ENCODE assay signal across 18 cellular contexts in the genomic region with DNA sequence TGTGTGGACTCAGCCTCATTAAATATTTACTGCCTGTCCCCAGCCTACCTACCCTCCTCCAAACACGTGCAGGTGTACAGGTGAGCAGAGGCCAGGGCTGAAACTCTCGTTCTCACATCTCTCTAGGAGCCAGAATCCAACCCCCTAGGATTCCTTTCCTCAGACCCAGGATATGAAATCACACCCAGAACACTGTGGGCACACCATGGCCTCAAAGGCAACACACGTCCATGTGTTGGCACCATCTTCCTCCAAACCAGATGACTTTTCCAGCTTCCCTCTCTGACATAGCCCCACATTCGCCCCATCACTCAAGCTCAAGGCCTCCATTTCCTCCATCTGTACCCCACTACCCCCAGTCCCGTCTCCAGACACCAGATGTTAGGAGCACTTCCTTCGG. TPM values are rescaled to one million over a fixed set of nuclear protein-coding genes. Genes with fewer than 3 reads are reported as not detected.
DNase-seq lines count a peak whose midpoint lies in the region; ATAC-seq and TF ChIP-seq lines count a peak whose summit lies in the region.
"Had no signal": no experiment of that assay in that cellular context is flagged by ENCODE, and none has a peak within 500 bp of the region (broad histone marks: within the 10 kb centered on the region; RNA-seq: fewer than 3 reads in every experiment).

No MANE protein-coding gene starts in this region.

- H3K4me1 ChIP-seq in spleen = peaks cover 0 to 28% (median 3%) of the 10 kb centered on the region in 6 donors

- H3K27ac ChIP-seq in coronary artery = no peak overlapping the region
- no peak overlapping the region for H3K27ac ChIP-seq in spleen
- H3K27ac ChIP-seq: C4-2B, KMS-11 had no signal

- no peaks in the 10 kb centered on the region for H3K9me3 ChIP-seq in spleen

- H3K36me3 ChIP-seq in spleen = no peaks in the 10 kb centered on the region

- H3K9me3 Mint-ChIP-seq in neural crest cell = peaks cover 4% of the 10 kb centered on the region
- H3K9me3 Mint-ChIP-seq: H9 had no signal

- H3K4me3 ChIP-seq in coronary artery = no peak overlapping the region
- H3K4me3 ChIP-seq in spleen = no peak overlapping the region

- H3K27me3 ChIP-seq in spleen (replicated peaks in 1 of 7) = no peaks in the 10 kb centered on the region

- no peak for TF ChIP-seq CTCF in coronary artery (IDR thresholded peaks at IDR 0.05)
- TF ChIP-seq CTCF in neural crest cell (conservative IDR thresholded peaks at IDR 0.05) = no peak
- no peak for TF ChIP-seq CTCF in spleen (IDR thresholded peaks at IDR 0.05 in 8 of 11, conservative IDR thresholded peaks at IDR 0.05 in 3 of 11)

- peak overlapping the region; percentile 12 for H3K27ac Mint-ChIP-seq in neural crest cell (ENCODE audit: unreplicated experiment)
- H3K27ac Mint-ChIP-seq: H9 had no signal

- H3K4me3 Mint-ChIP-seq in neural crest cell = no peak overlapping the region
- H3K4me3 Mint-ChIP-seq: H9 had no signal

- no peaks in the 10 kb centered on the region for H3K36me3 Mint-ChIP-seq in neural crest cell (ENCODE audit: low read depth)

- H3K27me3 Mint-ChIP-seq in neural crest cell (ENCODE audit: low read depth) = no peaks in the 10 kb centered on the region

- no peak for TF ChIP-seq POLR2A in spleen (IDR thresholded peaks at IDR 0.05)

- intact Hi-C loops in spleen (cut with DNase I; ENCODE audit: low total_unique reads) = no loop called here

- DNase-seq in RKO (ENCODE audit: low spot score) (peak; percentile 66), coronary artery (ENCODE audit: low spot score) (peak; percentile 28), neural crest cell (ENCODE audit: low read depth, low spot score) (no peak), spleen (peak; percentile 18), OCI-M1 (lab: John Stamatoyannopoulos, UW) (no peak)
- DNase-seq: ACHN, DMS79, H9, MV-4-11, NCI-H1694 treated with DMSO at 0.1 percent for 48 hours, NCI-H2227 treated with DMSO at 0.1 percent for 48 hours, NCI-H510A treated with DMSO at 0.1 percent for 48 hours, NCI-H82 had no signal

- 83 to 94% (median 87%) methylated on average over 6 of the region's 6 CpGs for WGBS in spleen, 5 donors

- peaks cover 27% of the 10 kb centered on the region for H3K4me1 Mint-ChIP-seq in neural crest cell

- ATAC-seq in GM19452 (IDR thresholded peaks at IDR 0.05; ENCODE audit: unreplicated experiment) (no peak), GM18861 (IDR thresholded peaks at IDR 0.05; ENCODE audit: unreplicated experiment) (no peak)
- ATAC-seq: Right ventricle myocardium inferior had no signal

RNA-seq across cellular contexts. Expression of a gene that starts 51.8 kb away (rescaled TPM):
- total RNA-seq in neural crest cell = 2.4 and 2.5 TPM in 2 replicates
- total RNA-seq in spleen = 10 to 100 TPM; 17.2 to 71.8 (median 35.6) TPM
- polyA plus RNA-seq in spleen = 10 to 100 TPM in 2 of 3 donors, 1 to 10 TPM in 1; 9.7 to 17.2 (median 15.7) TPM

Comparison
In these comparisons a context has a peak if more than half of its experiments do, and no peak if none do; other contexts are left out.
1. DNase-seq: peak in RKO (single experiment), coronary artery (single experiment) and spleen (single experiment); none in neural crest cell (single experiment) and OCI-M1 (single experiment).